ENCODE assay signal across 19 cellular contexts in genomic region chr7:94525917-94526316, GRCh38.
"Had no signal": no experiment of that assay in that cellular context is flagged by ENCODE, and none has a peak within 500 bp of the region (broad histone marks: within the 10 kb centered on the region; RNA-seq: fewer than 3 reads in every experiment).

No MANE protein-coding gene starts in this region.

- H3K27ac ChIP-seq: foreskin keratinocyte, left ventricle myocardium inferior, lower lobe of right lung, neutrophil, psoas muscle, suprapubic skin, thyroid gland had no signal

- H3K27me3 ChIP-seq: foreskin keratinocyte, neutrophil, suprapubic skin, thyroid gland had no signal

- ATAC-seq: foreskin keratinocyte; lower lobe of right lung; naive thymus-derived CD8-positive, alpha-beta T cell; psoas muscle; stimulated activated naive CD8-positive, alpha-beta T cell treated with anti-CD3 and anti-CD28 coated beads, Interleukin-15, Interleukin-2, amounts not matched to agents 100 U/mL and 50 U/mL, for 24 hours had no signal

- H3K36me3 ChIP-seq: thyroid gland had no signal

- H3K9me3 ChIP-seq: left ventricle myocardium inferior, lower lobe of right lung, neutrophil, psoas muscle, suprapubic skin, thyroid gland had no signal

- DNase-seq: dermis blood vessel endothelial cell; erythroblast; foreskin keratinocyte; immature natural killer cell; left ventricle myocardium inferior; lower lobe of right lung; naive thymus-derived CD8-positive, alpha-beta T cell; retina; stimulated activated CD4-positive, alpha-beta T cell treated with anti-CD3 and anti-CD28 coated beads, Interleukin-2, amount 100 ng/mL, for 48 hours; stimulated activated naive CD8-positive, alpha-beta T cell treated with anti-CD3 and anti-CD28 coated beads, Interleukin-15, Interleukin-2, amounts not matched to agents 100 U/mL and 50 U/mL, for 24 hours had no signal

- H3K4me3 ChIP-seq: left ventricle myocardium inferior, lower lobe of right lung, psoas muscle, smooth muscle cell, suprapubic skin, thyroid gland had no signal

- H3K4me1 ChIP-seq: left ventricle myocardium inferior, lower lobe of right lung, psoas muscle, suprapubic skin, thyroid gland had no signal

- H3K4me2 ChIP-seq: smooth muscle cell had no signal

- FAIRE-seq: colon, endothelial cell of umbilical vein, keratinocyte, urothelium cell line had no signal
